28 cellular contexts compared by ENCODE assay signal in genomic region chr5:14256756-14257393, GRCh38.
DNase-seq lines count a peak whose midpoint lies in the region; ATAC-seq and TF ChIP-seq lines count a peak whose summit lies in the region.
"Had no signal": no experiment of that assay in that cellular context is flagged by ENCODE, and none has a peak within 500 bp of the region (broad histone marks: within the 10 kb centered on the region; RNA-seq: fewer than 3 reads in every experiment).

No MANE protein-coding gene starts in this region.

- H3K4me1 ChIP-seq in IMR-90 (ENCODE audit: control insufficient read depth, insufficient read depth, low read length): peaks cover 41% of the 10 kb centered on the region
- peaks cover 21% of the 10 kb centered on the region for H3K4me1 ChIP-seq in adipocyte (ENCODE audit: control insufficient read depth, insufficient read depth, low read length)
- H3K4me1 ChIP-seq in neural progenitor cell: peaks cover 56% of the 10 kb centered on the region
- H3K4me1 ChIP-seq: foreskin keratinocyte had no signal

- no peak overlapping the region for H2BK15ac ChIP-seq in IMR-90 (ENCODE audit: low read depth, low read length)

- no peak overlapping the region for H2AK9ac ChIP-seq in IMR-90 (replicated peaks; ENCODE audit: low read depth, low read length, poor library complexity)

- no peak for TF ChIP-seq POLR2A in IMR-90 (IDR thresholded peaks at IDR 0.05; ENCODE audit: low read depth, low read length)

- H3K36me3 ChIP-seq in IMR-90 (ENCODE audit: control insufficient read depth, insufficient read depth, low read length) (peaks cover 18% of the 10 kb centered on the region), adipocyte (ENCODE audit: control insufficient read depth, insufficient read depth, low read length, severe bottlenecking) (peaks cover 18% of the 10 kb centered on the region), neural progenitor cell (no peaks in the 10 kb centered on the region), H7 (replicated peaks; ENCODE audit: control insufficient read depth, insufficient read depth, low read length) (no peaks in the 10 kb centered on the region)
- H3K36me3 ChIP-seq: HAP-1, left lung, stomach, tibial nerve had no signal

- H3K56ac ChIP-seq in IMR-90 (ENCODE audit: extremely low read depth, insufficient read depth, low read length): no peak overlapping the region

- peak overlapping the region; percentile 18 to 24; a peak in 1 of 4 replicates for H4K8ac ChIP-seq in IMR-90 (ENCODE audit: low read depth in 2 of 2, low read length in 2 of 2)

- in situ Hi-C loops in IMR-90 (cut with MboI; ENCODE audit: low sequenced_read_pairs): no loop called here

- TF ChIP-seq CTCF in IMR-90 (conservative IDR thresholded peaks at IDR 0.05; ENCODE audit: low read depth, low read length) (no peak), neural progenitor cell (IDR thresholded peaks at IDR 0.05) (no peak)

- no peak for TF ChIP-seq RAD21 in IMR-90 (IDR thresholded peaks at IDR 0.05; ENCODE audit: low read length)

- H2BK5ac ChIP-seq in IMR-90 (ENCODE audit: low read depth, low read length, poor library complexity, severe bottlenecking): peak overlapping the region; percentile 9

- peaks cover 24% of the 10 kb centered on the region for H3K9me1 ChIP-seq in IMR-90 (ENCODE audit: insufficient read depth, low read length)

- H2BK20ac ChIP-seq in IMR-90 (ENCODE audit: low read depth, low read length): no peak overlapping the region

- H3K4ac ChIP-seq in IMR-90 (ENCODE audit: low read depth, low read length): no peak overlapping the region

- H3K27ac ChIP-seq in IMR-90 (ENCODE audit: insufficient read depth, low read length): peak overlapping the region; percentile 39; the same call in 1 of the 2 replicates
- no peak overlapping the region for H3K27ac ChIP-seq in neural progenitor cell
- H3K27ac ChIP-seq: epithelial cell of prostate, foreskin keratinocyte, hepatocyte, left lung, PC-9, psoas muscle had no signal

- H2AK5ac ChIP-seq in IMR-90 (ENCODE audit: low read depth, low read length): 0 out of 2 replicates have a peak overlapping the region, but pooled peaks have one; percentile 28

- CTCF ChIA-PET in IMR-90 (lab: Yijun Ruan, JAX): no interaction called here

- 0 out of 2 replicates have a peak overlapping the region, but pooled peaks have one; percentile 30 for H3K18ac ChIP-seq in IMR-90 (ENCODE audit: low read depth, low read length)

- H3K4me3 Mint-ChIP-seq in neural progenitor cell: no peak overlapping the region
- H3K4me3 Mint-ChIP-seq: activated CD8-positive, alpha-beta T cell treated with anti-CD3 and anti-CD28 coated beads for 36 hours; activated naive CD8-positive, alpha-beta T cell treated with anti-CD3 and anti-CD28 coated beads, Interleukin-2, amount 50 U/mL, for 24 hours; CD4-positive, CD25-positive, alpha-beta regulatory T cell; neural crest cell had no signal

- H3K27me3 ChIP-seq in IMR-90 (ENCODE audit: control insufficient read depth, insufficient read depth, low read length): no peaks in the 10 kb centered on the region
- H3K27me3 ChIP-seq in adipocyte (replicated peaks; ENCODE audit: control insufficient read depth, insufficient read depth, low read length): no peaks in the 10 kb centered on the region
- no peaks in the 10 kb centered on the region for H3K27me3 ChIP-seq in neural progenitor cell
- no peaks in the 10 kb centered on the region for H3K27me3 ChIP-seq in H7 (ENCODE audit: control insufficient read depth, insufficient read depth, low read length)
- H3K27me3 ChIP-seq: foreskin keratinocyte, hepatocyte, left lung, stomach, tibial nerve had no signal

- peaks cover 23% of the 10 kb centered on the region for H3K9me3 Mint-ChIP-seq in neural progenitor cell

- ATAC-seq in IMR-90 (ENCODE audit: low read depth): no peak
- no peak for ATAC-seq in GM18511 (IDR thresholded peaks at IDR 0.05; ENCODE audit: unreplicated experiment)
- ATAC-seq: activated CD4-positive, CD25-positive, alpha-beta regulatory T cell treated with anti-CD3 and anti-CD28 coated beads, Interleukin-2, amount 50 U/mL, for 24 hours; activated CD8-positive, alpha-beta T cell treated with anti-CD3 and anti-CD28 coated beads for 36 hours; activated naive CD8-positive, alpha-beta T cell treated with anti-CD3 and anti-CD28 coated beads, Interleukin-2, amount 50 U/mL, for 24 hours; foreskin keratinocyte; left lung had no signal

- H3K79me2 ChIP-seq in neural progenitor cell (ENCODE audit: low read depth): peaks cover 100% of the 10 kb centered on the region

- H3K4me3 ChIP-seq in IMR-90 (ENCODE audit: insufficient read depth, low read depth, low read length) (no peak overlapping the region), adipocyte (ENCODE audit: low read length) (peak overlapping the region; percentile 10), neural progenitor cell (no peak overlapping the region), H7 (ENCODE audit: insufficient read depth, low read depth, low read length) (no peak overlapping the region)
- H3K4me3 ChIP-seq: HAP-1, hepatocyte, left lung, PC-9, psoas muscle, stomach, tibial nerve had no signal

- BruUV-seq in IMR-90 (replicated peaks; lab: Mats Ljungman, UMichigan): no TSS peak

- dilution Hi-C loops in IMR-90 (cut with HindIII; ENCODE audit: low sequenced_read_pairs, unreplicated experiment): no loop called here

- H4K91ac ChIP-seq in IMR-90 (ENCODE audit: insufficient read depth, low read depth, low read length): no peak overlapping the region

- 76% methylated on average over 4 of the region's 11 CpGs; no CpG with 5 or more reads in 1 of the 2 experiments for WGBS in IMR-90 (ENCODE audit: extremely low coverage in 2 of 2, insufficient read length in 1 of 2), 2 experiments

- H2AFZ ChIP-seq in IMR-90 (replicated peaks; ENCODE audit: low read length, poor library complexity) (no peak overlapping the region), neural progenitor cell (replicated peaks) (no peak overlapping the region)
- H2AFZ ChIP-seq: hepatocyte, PC-9 had no signal

- H3K9me3 ChIP-seq in IMR-90 (ENCODE audit: control insufficient read depth, insufficient read depth, low read length) (peaks cover 4% of the 10 kb centered on the region; the same call in 1 of the 2 replicates), adipocyte (ENCODE audit: control insufficient read depth, low read length) (peaks cover 21% of the 10 kb centered on the region), neural progenitor cell (ENCODE audit: low read depth) (no peaks in the 10 kb centered on the region)
- H3K9me3 ChIP-seq: stomach, tibial nerve had no signal

- peaks cover 19% of the 10 kb centered on the region for H3K36me3 Mint-ChIP-seq in neural progenitor cell
- H3K36me3 Mint-ChIP-seq: CD4-positive, CD25-positive, alpha-beta regulatory T cell had no signal

- peaks cover 0 to 31% of the 10 kb centered on the region in 2 experiments; a peak in 2 of 4 replicates for H3K79me1 ChIP-seq in IMR-90 (ENCODE audit: low read depth in 1 of 2, low read length in 2 of 2)

- no peak overlapping the region; the same call in 1 of the 2 replicates for H4K5ac ChIP-seq in IMR-90 (ENCODE audit: low read depth, low read length)

- no peak overlapping the region for H3K27ac Mint-ChIP-seq in neural progenitor cell
- H3K27ac Mint-ChIP-seq: activated CD8-positive, alpha-beta T cell treated with anti-CD3 and anti-CD28 coated beads for 36 hours; activated naive CD8-positive, alpha-beta T cell treated with anti-CD3 and anti-CD28 coated beads, Interleukin-2, amount 50 U/mL, for 24 hours; CD4-positive, CD25-positive, alpha-beta regulatory T cell had no signal

- H3K14ac ChIP-seq in IMR-90 (replicated peaks; ENCODE audit: low read depth, low read length): peak overlapping the region; percentile 63

- intact Hi-C loops in IMR-90 (cut with micrococcal nuclease): no loop called here

- peaks cover 29% of the 10 kb centered on the region for H3F3A ChIP-seq in neural progenitor cell (ENCODE audit: low read depth)

- H3K23ac ChIP-seq in IMR-90 (ENCODE audit: low read depth, low read length): no peak overlapping the region

- no peak overlapping the region for H2BK120ac ChIP-seq in IMR-90 (ENCODE audit: low read depth, low read length)

- H3K4me1 Mint-ChIP-seq in neural progenitor cell: peaks cover 46% of the 10 kb centered on the region

- DNase-seq in COLO668 (lab: John Stamatoyannopoulos, UW; ENCODE audit: unreplicated experiment) (peak; percentile 37), IMR-90 (no peak), adipocyte (ENCODE audit: low read depth) (no peak), neural progenitor cell (ENCODE audit: low spot score) (no peak), H7 (no peak)
- DNase-seq in activated CD4-positive, alpha-beta T cell treated with anti-CD3 and anti-CD28 coated beads for 48 hours: no peak
- DNase-seq in activated CD4-positive, alpha-beta T cell treated with anti-CD3 and anti-CD28 coated beads, Interleukin-2, amount 50 U/mL, for 4 hours: no peak
- DNase-seq: activated CD8-positive, alpha-beta T cell treated with anti-CD3 and anti-CD28 coated beads for 36 hours; activated gamma-delta T cell treated with Interleukin-2 at 50 U/mL for 16 hours; activated naive CD8-positive, alpha-beta T cell treated with anti-CD3 and anti-CD28 coated beads, Interleukin-2, amount 50 U/mL, for 24 hours; CD4-positive, CD25-positive, alpha-beta regulatory T cell; foreskin keratinocyte; GDM1; left lung; NCI-H1105 treated with DMSO at 0.1 percent for 48 hours; NCI-H446; PC-9; psoas muscle; SHP77 treated with DMSO at 0.1 percent for 48 hours; stomach had no signal

- H3K27me3 Mint-ChIP-seq in neural progenitor cell (ENCODE audit: insufficient read depth, low read depth): peaks cover 4% of the 10 kb centered on the region
- H3K27me3 Mint-ChIP-seq: IgD-negative memory B cell had no signal

- POLR2A ChIA-PET in IMR-90 (lab: Charles Lee; ENCODE audit: unreplicated experiment): no interaction called here

- peaks cover 96% of the 10 kb centered on the region for H4K20me1 ChIP-seq in IMR-90 (ENCODE audit: insufficient read depth, low read length)
- H4K20me1 ChIP-seq in neural progenitor cell (ENCODE audit: low read depth): peaks cover 65% of the 10 kb centered on the region

- no peak overlapping the region for H3K9ac ChIP-seq in IMR-90 (ENCODE audit: low read depth, low read length)
- H3K9ac ChIP-seq in adipocyte (ENCODE audit: low read length): no peak overlapping the region
- H3K9ac ChIP-seq in neural progenitor cell: no peak overlapping the region

- peak overlapping the region; percentile 12; the same call in 1 of the 2 replicates for H3K4me2 ChIP-seq in IMR-90 (ENCODE audit: low read depth, low read length)
- H3K4me2 ChIP-seq in neural progenitor cell: peak overlapping the region; percentile 19
- H3K4me2 ChIP-seq: hepatocyte, PC-9 had no signal

TF ChIP-seq in IMR-90, 13 proteins besides CTCF, POLR2A, EP300 and RAD21 (continues in another document):
- TF ChIP-seq NFE2L2 (IDR thresholded peaks at IDR 0.05; ENCODE audit: low read depth, low read length) (no peak), CEBPB (IDR thresholded peaks at IDR 0.05; ENCODE audit: low read depth, low read length) (no peak), CHD1 (IDR thresholded peaks at IDR 0.05; ENCODE audit: low read depth, low read length) (no peak), SMC3 (IDR thresholded peaks at IDR 0.05; ENCODE audit: low read depth, low read length) (no peak), MXI1 (IDR thresholded peaks at IDR 0.05; ENCODE audit: borderline replicate concordance, low read depth, low read length) (no peak)
